1 cellular context compared by ENCODE assay signal in genomic region chr11:69487849-69488542, GRCh38.
TF ChIP-seq lines count a peak whose summit lies in the region.

No MANE protein-coding gene starts in this region.

TF ChIP-seq in IMR-90, 13 proteins besides CTCF, POLR2A, EP300 and RAD21 (continued from another document):
- no peak for TF ChIP-seq USF2 (IDR thresholded peaks at IDR 0.05; ENCODE audit: low read depth, low read length)
TF ChIP-seq in IMR-90: peak in this region for 0.
